14 cellular contexts compared by ENCODE assay signal in the genomic region with DNA sequence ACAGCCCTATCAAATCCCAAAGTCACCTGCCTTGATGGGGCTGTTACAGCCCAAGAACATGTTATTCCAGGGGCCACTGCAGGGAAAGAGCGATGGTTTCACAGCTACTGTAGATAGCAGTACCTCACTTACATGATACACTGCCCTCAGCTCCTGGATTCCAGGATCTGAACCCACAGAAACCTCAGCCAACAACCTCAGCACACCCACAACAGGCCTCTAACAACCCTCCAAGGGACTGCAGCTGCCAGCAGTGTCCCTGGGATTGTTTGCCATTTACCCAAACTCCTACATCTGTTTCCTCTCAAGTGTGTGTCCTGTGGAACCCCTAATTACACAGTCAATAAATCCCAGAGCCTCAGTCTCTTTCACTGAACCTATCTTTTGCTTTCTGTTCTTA. TPM values are rescaled to one million over a fixed set of nuclear protein-coding genes. Genes with fewer than 3 reads are reported as not detected.
DNase-seq lines count a peak whose midpoint lies in the region; TF ChIP-seq lines count a peak whose summit lies in the region.
"Had no signal": no experiment of that assay in that cellular context is flagged by ENCODE, and none has a peak within 500 bp of the region (broad histone marks: within the 10 kb centered on the region; RNA-seq: fewer than 3 reads in every experiment).

No MANE protein-coding gene starts in this region.

- peaks cover 1% of the 10 kb centered on the region for H3K36me3 Mint-ChIP-seq in activated T-helper 1 cell treated with anti-CD3 and anti-CD28 coated beads, Interleukin-12 subunit alpha, Interleukin-12 subunit beta, Interleukin-2, Interleukin-4 antibody, amounts not matched to agents 30 ng/mL and 10 ng/mL and 1 ng/mL, durations not matched to agents 14 hours and 24 hours and 36 hours (ENCODE audit: low read depth)
- H3K36me3 Mint-ChIP-seq in nephron progenitor cell (ENCODE audit: low read depth) = peaks cover 65% of the 10 kb centered on the region

- H3K27ac Mint-ChIP-seq in activated T-helper 1 cell treated with anti-CD3 and anti-CD28 coated beads, Interleukin-12 subunit alpha, Interleukin-12 subunit beta, Interleukin-2, Interleukin-4 antibody, amounts not matched to agents 30 ng/mL and 10 ng/mL and 1 ng/mL, durations not matched to agents 14 hours and 24 hours and 36 hours = peak overlapping the region; percentile 35
- peak overlapping the region; percentile 99 for H3K27ac Mint-ChIP-seq in nephron progenitor cell
- H3K27ac Mint-ChIP-seq: nephron had no signal

- peaks cover 23% of the 10 kb centered on the region for H3K4me1 Mint-ChIP-seq in activated T-helper 1 cell treated with anti-CD3 and anti-CD28 coated beads, Interleukin-12 subunit alpha, Interleukin-12 subunit beta, Interleukin-2, Interleukin-4 antibody, amounts not matched to agents 30 ng/mL and 10 ng/mL and 1 ng/mL, durations not matched to agents 14 hours and 24 hours and 36 hours (ENCODE audit: low read depth)
- H3K4me1 Mint-ChIP-seq in nephron progenitor cell = peaks cover 60% of the 10 kb centered on the region
- H3K4me1 Mint-ChIP-seq: nephron had no signal

- intact Hi-C loops in activated T-helper 1 cell treated with anti-CD3 and anti-CD28 coated beads, Interleukin-12 subunit alpha, Interleukin-12 subunit beta, Interleukin-2, Interleukin-4 antibody, amounts not matched to agents 30 ng/mL and 10 ng/mL and 1 ng/mL, durations not matched to agents 14 hours and 24 hours and 36 hours (cut with micrococcal nuclease) = loop anchor here (1.0 to 2.0 kb wide), 5 partner anchors 29 to 314 kb away; partner anchors contain the start of gene HRH4

- H3K4me3 Mint-ChIP-seq in activated T-helper 1 cell treated with anti-CD3 and anti-CD28 coated beads, Interleukin-12 subunit alpha, Interleukin-12 subunit beta, Interleukin-2, Interleukin-4 antibody, amounts not matched to agents 30 ng/mL and 10 ng/mL and 1 ng/mL, durations not matched to agents 14 hours and 24 hours and 36 hours = no peak overlapping the region
- H3K4me3 Mint-ChIP-seq in nephron progenitor cell = no peak overlapping the region
- H3K4me3 Mint-ChIP-seq: nephron had no signal

- H3K27me3 Mint-ChIP-seq in activated T-helper 1 cell treated with anti-CD3 and anti-CD28 coated beads, Interleukin-12 subunit alpha, Interleukin-12 subunit beta, Interleukin-2, Interleukin-4 antibody, amounts not matched to agents 30 ng/mL and 10 ng/mL and 1 ng/mL, durations not matched to agents 14 hours and 24 hours and 36 hours (ENCODE audit: insufficient read depth) = peaks cover 7% of the 10 kb centered on the region
- no peaks in the 10 kb centered on the region for H3K27me3 Mint-ChIP-seq in nephron progenitor cell (ENCODE audit: low read depth, poor library complexity)

- peak; percentile 21 for DNase-seq in NCI-H2107 treated with DMSO at 0.1 percent for 48 hours (lab: John Stamatoyannopoulos, UW; ENCODE audit: unreplicated experiment)
- DNase-seq in NCI-H2107 (lab: John Stamatoyannopoulos, UW) = no peak
- peak; percentile 17 for DNase-seq in EH (ENCODE audit: low read depth)
- DNase-seq in activated T-helper 1 cell treated with anti-CD3 and anti-CD28 coated beads, Interleukin-12 subunit alpha, Interleukin-12 subunit beta, Interleukin-2, Interleukin-4 antibody, amounts not matched to agents 30 ng/mL and 10 ng/mL and 1 ng/mL, durations not matched to agents 14 hours and 24 hours and 36 hours (ENCODE audit: low spot score) = no peak
- DNase-seq in nephron progenitor cell = no peak
- no peak for DNase-seq in NCI-H446 (lab: John Stamatoyannopoulos, UW)
- DNase-seq in medulla oblongata (ENCODE audit: extremely low spot score) = no peak
- no peak for DNase-seq in NCI-H1694 treated with DMSO at 0.1 percent for 48 hours (lab: John Stamatoyannopoulos, UW)
- DNase-seq: activated effector memory CD4-positive, alpha-beta T cell treated with Interleukin-2 at 50 U/mL for 16 hours; H7; hippocampal formation; left lung; SIG-M5 had no signal

- no peaks in the 10 kb centered on the region for H3K9me3 Mint-ChIP-seq in activated T-helper 1 cell treated with anti-CD3 and anti-CD28 coated beads, Interleukin-12 subunit alpha, Interleukin-12 subunit beta, Interleukin-2, Interleukin-4 antibody, amounts not matched to agents 30 ng/mL and 10 ng/mL and 1 ng/mL, durations not matched to agents 14 hours and 24 hours and 36 hours
- H3K9me3 Mint-ChIP-seq in nephron progenitor cell = no peaks in the 10 kb centered on the region
- H3K9me3 Mint-ChIP-seq: nephron had no signal

- no peak for TF ChIP-seq CTCF in nephron progenitor cell (IDR thresholded peaks at IDR 0.05)

RNA-seq across cellular contexts. Expression of gene OSBPL1A, which starts 28.2 kb away (rescaled TPM):
- 2.2 and 2.5 TPM in 2 replicates for total RNA-seq in activated T-helper 1 cell treated with anti-CD3 and anti-CD28 coated beads, Interleukin-12 subunit alpha, Interleukin-12 subunit beta, Interleukin-2, Interleukin-4 antibody, amounts not matched to agents 30 ng/mL and 10 ng/mL and 1 ng/mL, durations not matched to agents 14 hours and 24 hours and 36 hours

RNA-seq across cellular contexts. Expression of gene IMPACT, which starts 57.0 kb away (rescaled TPM):
- total RNA-seq in activated T-helper 1 cell treated with anti-CD3 and anti-CD28 coated beads, Interleukin-12 subunit alpha, Interleukin-12 subunit beta, Interleukin-2, Interleukin-4 antibody, amounts not matched to agents 30 ng/mL and 10 ng/mL and 1 ng/mL, durations not matched to agents 14 hours and 24 hours and 36 hours = 9.5 and 11.8 TPM in 2 replicates

Comparison
In these comparisons a context has a peak if more than half of its experiments do, and no peak if none do; other contexts are left out.
1. DNase-seq: peak in NCI-H2107 treated with DMSO at 0.1 percent for 48 hours (single experiment) and EH (single experiment); none in NCI-H2107 (single experiment), activated T-helper 1 cell treated with anti-CD3 and anti-CD28 coated beads, Interleukin-12 subunit alpha, Interleukin-12 subunit beta, Interleukin-2, Interleukin-4 antibody, amounts not matched to agents 30 ng/mL and 10 ng/mL and 1 ng/mL, durations not matched to agents 14 hours and 24 hours and 36 hours (single experiment), nephron progenitor cell (single experiment), NCI-H446 (0 of 2), medulla oblongata (single experiment) and NCI-H1694 treated with DMSO at 0.1 percent for 48 hours (single experiment).